ENCODE assay signal across 3 cellular contexts in the genomic region with DNA sequence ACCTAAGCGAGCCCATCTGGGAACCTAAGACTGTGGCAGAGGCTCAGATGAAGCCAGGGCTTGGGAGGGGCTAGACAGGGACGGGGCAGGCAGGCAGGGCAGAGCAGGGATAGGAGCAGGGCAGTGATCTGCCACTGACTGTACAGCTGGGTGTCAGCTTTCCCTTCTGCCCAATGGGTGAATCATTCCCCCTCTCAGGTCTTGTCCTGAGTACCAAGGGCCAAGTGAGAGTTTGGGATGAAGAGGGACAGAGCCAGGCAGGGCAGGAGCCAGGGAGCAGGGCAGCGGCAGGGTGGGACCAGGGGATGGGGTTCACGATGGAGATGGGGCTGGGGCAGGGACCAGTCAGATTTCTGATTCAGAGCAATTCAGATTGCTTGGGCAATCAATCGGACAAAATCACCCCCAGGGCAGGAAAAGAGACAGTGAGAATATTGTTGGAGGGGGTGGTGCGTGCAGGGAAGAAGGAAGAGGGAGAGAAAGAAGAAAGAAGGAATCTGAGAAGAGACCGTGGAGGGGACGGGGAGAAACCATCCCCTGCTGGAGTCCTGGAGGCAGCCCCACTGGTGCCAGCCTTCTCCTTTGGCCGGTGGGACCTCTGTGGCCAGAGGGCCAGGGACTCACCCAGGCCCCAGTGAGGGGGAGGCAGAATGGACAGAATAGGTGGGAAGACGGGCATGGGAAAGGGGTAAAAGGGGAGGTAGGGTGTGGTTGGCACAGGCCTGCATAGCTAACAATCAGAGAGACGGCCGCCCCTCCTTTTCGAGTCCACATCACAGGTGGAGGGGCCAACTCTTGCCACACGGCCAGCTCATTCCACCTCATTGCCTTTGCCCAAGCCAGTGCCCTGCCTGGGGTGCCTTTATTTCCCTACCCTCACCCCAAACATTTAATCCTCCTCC.
TF ChIP-seq lines count a peak whose summit lies in the region.

No MANE protein-coding gene starts in this region.

TF ChIP-seq in A549, 52 proteins besides CTCF, POLR2A, EP300 and RAD21:
- TF ChIP-seq JUN (IDR thresholded peaks at IDR 0.05), result no peak
- TF ChIP-seq KDM5A (IDR thresholded peaks at IDR 0.05), result no peak
- TF ChIP-seq, protein P1, sequence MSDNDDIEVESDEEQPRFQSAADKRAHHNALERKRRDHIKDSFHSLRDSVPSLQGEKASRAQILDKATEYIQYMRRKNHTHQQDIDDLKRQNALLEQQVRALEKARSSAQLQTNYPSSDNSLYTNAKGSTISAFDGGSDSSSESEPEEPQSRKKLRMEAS (IDR thresholded peaks at IDR 0.05), result no peak
- TF ChIP-seq FOXS1 (CRISPR knock-in tag; IDR thresholded peaks at IDR 0.05), result no peak
- TF ChIP-seq TFCP2L1 (CRISPR knock-in tag; IDR thresholded peaks at IDR 0.05), result no peak
- TF ChIP-seq, protein P2, sequence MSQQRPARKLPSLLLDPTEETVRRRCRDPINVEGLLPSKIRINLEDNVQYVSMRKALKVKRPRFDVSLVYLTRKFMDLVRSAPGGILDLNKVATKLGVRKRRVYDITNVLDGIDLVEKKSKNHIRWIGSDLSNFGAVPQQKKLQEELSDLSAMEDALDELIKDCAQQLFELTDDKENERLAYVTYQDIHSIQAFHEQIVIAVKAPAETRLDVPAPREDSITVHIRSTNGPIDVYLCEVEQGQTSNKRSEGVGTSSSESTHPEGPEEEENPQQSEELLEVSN (IDR thresholded peaks at IDR 0.05; ENCODE audit: borderline replicate concordance, low read depth), result no peak
- no peak for TF ChIP-seq TP53 (CRISPR knock-in tag; IDR thresholded peaks at IDR 0.05)
- no peak for TF ChIP-seq ZFP36 (IDR thresholded peaks at IDR 0.05; ENCODE audit: borderline replicate concordance, partially characterized antibody)
- TF ChIP-seq KDM1A (IDR thresholded peaks at IDR 0.05; ENCODE audit: low read depth), result no peak
- no peak for TF ChIP-seq MAZ (IDR thresholded peaks at IDR 0.05; ENCODE audit: borderline replicate concordance, low read depth, low read length)
- no peak for TF ChIP-seq CHD4 (IDR thresholded peaks at IDR 0.05; ENCODE audit: borderline replicate concordance)
- TF ChIP-seq, protein P3, sequence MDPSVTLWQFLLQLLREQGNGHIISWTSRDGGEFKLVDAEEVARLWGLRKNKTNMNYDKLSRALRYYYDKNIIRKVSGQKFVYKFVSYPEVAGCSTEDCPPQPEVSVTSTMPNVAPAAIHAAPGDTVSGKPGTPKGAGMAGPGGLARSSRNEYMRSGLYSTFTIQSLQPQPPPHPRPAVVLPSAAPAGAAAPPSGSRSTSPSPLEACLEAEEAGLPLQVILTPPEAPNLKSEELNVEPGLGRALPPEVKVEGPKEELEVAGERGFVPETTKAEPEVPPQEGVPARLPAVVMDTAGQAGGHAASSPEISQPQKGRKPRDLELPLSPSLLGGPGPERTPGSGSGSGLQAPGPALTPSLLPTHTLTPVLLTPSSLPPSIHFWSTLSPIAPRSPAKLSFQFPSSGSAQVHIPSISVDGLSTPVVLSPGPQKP (IDR thresholded peaks at IDR 0.05; ENCODE audit: low read depth, low read length), result no peak
- TF ChIP-seq, protein P4, sequence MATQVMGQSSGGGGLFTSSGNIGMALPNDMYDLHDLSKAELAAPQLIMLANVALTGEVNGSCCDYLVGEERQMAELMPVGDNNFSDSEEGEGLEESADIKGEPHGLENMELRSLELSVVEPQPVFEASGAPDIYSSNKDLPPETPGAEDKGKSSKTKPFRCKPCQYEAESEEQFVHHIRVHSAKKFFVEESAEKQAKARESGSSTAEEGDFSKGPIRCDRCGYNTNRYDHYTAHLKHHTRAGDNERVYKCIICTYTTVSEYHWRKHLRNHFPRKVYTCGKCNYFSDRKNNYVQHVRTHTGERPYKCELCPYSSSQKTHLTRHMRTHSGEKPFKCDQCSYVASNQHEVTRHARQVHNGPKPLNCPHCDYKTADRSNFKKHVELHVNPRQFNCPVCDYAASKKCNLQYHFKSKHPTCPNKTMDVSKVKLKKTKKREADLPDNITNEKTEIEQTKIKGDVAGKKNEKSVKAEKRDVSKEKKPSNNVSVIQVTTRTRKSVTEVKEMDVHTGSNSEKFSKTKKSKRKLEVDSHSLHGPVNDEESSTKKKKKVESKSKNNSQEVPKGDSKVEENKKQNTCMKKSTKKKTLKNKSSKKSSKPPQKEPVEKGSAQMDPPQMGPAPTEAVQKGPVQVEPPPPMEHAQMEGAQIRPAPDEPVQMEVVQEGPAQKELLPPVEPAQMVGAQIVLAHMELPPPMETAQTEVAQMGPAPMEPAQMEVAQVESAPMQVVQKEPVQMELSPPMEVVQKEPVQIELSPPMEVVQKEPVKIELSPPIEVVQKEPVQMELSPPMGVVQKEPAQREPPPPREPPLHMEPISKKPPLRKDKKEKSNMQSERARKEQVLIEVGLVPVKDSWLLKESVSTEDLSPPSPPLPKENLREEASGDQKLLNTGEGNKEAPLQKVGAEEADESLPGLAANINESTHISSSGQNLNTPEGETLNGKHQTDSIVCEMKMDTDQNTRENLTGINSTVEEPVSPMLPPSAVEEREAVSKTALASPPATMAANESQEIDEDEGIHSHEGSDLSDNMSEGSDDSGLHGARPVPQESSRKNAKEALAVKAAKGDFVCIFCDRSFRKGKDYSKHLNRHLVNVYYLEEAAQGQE (IDR thresholded peaks at IDR 0.05), result no peak
- TF ChIP-seq ESRRA (IDR thresholded peaks at IDR 0.05; ENCODE audit: borderline replicate concordance, low read length), result no peak
- TF ChIP-seq MAFK (IDR thresholded peaks at IDR 0.05; ENCODE audit: partially characterized antibody), result no peak

TF ChIP-seq in GM23338, 12 proteins besides CTCF, POLR2A, EP300 and RAD21 (continues in another document):
- TF ChIP-seq, protein P5, sequence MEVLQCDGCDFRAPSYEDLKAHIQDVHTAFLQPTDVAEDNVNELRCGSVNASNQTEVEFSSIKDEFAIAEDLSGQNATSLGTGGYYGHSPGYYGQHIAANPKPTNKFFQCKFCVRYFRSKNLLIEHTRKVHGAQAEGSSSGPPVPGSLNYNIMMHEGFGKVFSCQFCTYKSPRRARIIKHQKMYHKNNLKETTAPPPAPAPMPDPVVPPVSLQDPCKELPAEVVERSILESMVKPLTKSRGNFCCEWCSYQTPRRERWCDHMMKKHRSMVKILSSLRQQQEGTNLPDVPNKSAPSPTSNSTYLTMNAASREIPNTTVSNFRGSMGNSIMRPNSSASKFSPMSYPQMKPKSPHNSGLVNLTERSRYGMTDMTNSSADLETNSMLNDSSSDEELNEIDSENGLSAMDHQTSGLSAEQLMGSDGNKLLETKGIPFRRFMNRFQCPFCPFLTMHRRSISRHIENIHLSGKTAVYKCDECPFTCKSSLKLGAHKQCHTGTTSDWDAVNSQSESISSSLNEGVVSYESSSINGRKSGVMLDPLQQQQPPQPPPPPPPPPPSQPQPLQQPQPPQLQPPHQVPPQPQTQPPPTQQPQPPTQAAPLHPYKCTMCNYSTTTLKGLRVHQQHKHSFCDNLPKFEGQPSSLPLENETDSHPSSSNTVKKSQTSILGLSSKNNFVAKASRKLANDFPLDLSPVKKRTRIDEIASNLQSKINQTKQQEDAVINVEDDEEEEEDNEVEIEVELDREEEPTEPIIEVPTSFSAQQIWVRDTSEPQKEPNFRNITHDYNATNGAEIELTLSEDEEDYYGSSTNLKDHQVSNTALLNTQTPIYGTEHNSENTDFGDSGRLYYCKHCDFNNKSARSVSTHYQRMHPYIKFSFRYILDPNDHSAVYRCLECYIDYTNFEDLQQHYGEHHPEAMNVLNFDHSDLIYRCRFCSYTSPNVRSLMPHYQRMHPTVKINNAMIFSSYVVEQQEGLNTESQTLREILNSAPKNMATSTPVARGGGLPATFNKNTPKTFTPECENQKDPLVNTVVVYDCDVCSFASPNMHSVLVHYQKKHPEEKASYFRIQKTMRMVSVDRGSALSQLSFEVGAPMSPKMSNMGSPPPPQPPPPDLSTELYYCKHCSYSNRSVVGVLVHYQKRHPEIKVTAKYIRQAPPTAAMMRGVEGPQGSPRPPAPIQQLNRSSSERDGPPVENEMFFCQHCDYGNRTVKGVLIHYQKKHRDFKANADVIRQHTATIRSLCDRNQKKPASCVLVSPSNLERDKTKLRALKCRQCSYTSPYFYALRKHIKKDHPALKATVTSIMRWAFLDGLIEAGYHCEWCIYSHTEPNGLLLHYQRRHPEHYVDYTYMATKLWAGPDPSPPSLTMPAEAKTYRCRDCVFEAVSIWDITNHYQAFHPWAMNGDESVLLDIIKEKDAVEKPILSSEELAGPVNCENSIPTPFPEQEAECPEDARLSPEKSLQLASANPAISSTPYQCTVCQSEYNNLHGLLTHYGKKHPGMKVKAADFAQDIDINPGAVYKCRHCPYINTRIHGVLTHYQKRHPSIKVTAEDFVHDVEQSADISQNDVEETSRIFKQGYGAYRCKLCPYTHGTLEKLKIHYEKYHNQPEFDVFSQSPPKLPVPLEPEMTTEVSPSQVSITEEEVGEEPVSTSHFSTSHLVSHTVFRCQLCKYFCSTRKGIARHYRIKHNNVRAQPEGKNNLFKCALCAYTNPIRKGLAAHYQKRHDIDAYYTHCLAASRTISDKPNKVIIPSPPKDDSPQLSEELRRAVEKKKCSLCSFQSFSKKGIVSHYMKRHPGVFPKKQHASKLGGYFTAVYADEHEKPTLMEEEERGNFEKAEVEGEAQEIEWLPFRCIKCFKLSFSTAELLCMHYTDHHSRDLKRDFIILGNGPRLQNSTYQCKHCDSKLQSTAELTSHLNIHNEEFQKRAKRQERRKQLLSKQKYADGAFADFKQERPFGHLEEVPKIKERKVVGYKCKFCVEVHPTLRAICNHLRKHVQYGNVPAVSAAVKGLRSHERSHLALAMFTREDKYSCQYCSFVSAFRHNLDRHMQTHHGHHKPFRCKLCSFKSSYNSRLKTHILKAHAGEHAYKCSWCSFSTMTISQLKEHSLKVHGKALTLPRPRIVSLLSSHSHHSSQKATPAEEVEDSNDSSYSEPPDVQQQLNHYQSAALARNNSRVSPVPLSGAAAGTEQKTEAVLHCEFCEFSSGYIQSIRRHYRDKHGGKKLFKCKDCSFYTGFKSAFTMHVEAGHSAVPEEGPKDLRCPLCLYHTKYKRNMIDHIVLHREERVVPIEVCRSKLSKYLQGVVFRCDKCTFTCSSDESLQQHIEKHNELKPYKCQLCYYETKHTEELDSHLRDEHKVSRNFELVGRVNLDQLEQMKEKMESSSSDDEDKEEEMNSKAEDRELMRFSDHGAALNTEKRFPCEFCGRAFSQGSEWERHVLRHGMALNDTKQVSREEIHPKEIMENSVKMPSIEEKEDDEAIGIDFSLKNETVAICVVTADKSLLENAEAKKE (CRISPR knock-in tag; IDR thresholded peaks at IDR 0.05), result no peak
- TF ChIP-seq POLR2AphosphoS5 (IDR thresholded peaks at IDR 0.05; ENCODE audit: low read depth), result no peak

TF ChIP-seq in SK-N-SH, 30 proteins besides CTCF, POLR2A, EP300 and RAD21 (continues in another document):
- TF ChIP-seq CHD2 (IDR thresholded peaks at IDR 0.05; ENCODE audit: low read length, partially characterized antibody) (no peak), SMC3 (IDR thresholded peaks at IDR 0.05; ENCODE audit: low read depth, low read length) (no peak), SIN3A (IDR thresholded peaks at IDR 0.05; ENCODE audit: borderline replicate concordance, low read depth, low read length) (no peak), TCF12 (IDR thresholded peaks at IDR 0.05) (peak; percentile 39; the same call in 1 of the 2 replicates), FOXJ3 (CRISPR knock-in tag; IDR thresholded peaks at IDR 0.05) (no peak), RCOR1 (IDR thresholded peaks at IDR 0.05; ENCODE audit: low read length) (no peak), MXI1 (IDR thresholded peaks at IDR 0.05; ENCODE audit: low read depth, low read length) (no peak)
- TF ChIP-seq, protein P6, sequence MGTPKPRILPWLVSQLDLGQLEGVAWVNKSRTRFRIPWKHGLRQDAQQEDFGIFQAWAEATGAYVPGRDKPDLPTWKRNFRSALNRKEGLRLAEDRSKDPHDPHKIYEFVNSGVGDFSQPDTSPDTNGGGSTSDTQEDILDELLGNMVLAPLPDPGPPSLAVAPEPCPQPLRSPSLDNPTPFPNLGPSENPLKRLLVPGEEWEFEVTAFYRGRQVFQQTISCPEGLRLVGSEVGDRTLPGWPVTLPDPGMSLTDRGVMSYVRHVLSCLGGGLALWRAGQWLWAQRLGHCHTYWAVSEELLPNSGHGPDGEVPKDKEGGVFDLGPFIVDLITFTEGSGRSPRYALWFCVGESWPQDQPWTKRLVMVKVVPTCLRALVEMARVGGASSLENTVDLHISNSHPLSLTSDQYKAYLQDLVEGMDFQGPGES (IDR thresholded peaks at IDR 0.05; ENCODE audit: low read depth, low read length), result no peak
- TF ChIP-seq, protein P7, sequence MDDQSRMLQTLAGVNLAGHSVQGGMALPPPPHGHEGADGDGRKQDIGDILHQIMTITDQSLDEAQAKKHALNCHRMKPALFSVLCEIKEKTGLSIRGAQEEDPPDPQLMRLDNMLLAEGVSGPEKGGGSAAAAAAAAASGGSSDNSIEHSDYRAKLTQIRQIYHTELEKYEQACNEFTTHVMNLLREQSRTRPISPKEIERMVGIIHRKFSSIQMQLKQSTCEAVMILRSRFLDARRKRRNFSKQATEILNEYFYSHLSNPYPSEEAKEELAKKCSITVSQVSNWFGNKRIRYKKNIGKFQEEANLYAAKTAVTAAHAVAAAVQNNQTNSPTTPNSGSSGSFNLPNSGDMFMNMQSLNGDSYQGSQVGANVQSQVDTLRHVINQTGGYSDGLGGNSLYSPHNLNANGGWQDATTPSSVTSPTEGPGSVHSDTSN (IDR thresholded peaks at IDR 0.05), result 0 out of 2 replicates have a peak, but pooled peaks have one; percentile 24
- TF ChIP-seq, protein P8, sequence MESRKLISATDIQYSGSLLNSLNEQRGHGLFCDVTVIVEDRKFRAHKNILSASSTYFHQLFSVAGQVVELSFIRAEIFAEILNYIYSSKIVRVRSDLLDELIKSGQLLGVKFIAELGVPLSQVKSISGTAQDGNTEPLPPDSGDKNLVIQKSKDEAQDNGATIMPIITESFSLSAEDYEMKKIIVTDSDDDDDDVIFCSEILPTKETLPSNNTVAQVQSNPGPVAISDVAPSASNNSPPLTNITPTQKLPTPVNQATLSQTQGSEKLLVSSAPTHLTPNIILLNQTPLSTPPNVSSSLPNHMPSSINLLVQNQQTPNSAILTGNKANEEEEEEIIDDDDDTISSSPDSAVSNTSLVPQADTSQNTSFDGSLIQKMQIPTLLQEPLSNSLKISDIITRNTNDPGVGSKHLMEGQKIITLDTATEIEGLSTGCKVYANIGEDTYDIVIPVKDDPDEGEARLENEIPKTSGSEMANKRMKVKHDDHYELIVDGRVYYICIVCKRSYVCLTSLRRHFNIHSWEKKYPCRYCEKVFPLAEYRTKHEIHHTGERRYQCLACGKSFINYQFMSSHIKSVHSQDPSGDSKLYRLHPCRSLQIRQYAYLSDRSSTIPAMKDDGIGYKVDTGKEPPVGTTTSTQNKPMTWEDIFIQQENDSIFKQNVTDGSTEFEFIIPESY (IDR thresholded peaks at IDR 0.05; ENCODE audit: borderline replicate concordance, low read depth), result no peak
- TF ChIP-seq, protein P4 (IDR thresholded peaks at IDR 0.05; ENCODE audit: low read depth, low read length), result no peak
